ENCODE assay signal across 1 cellular context in genomic region chr19:9945319-9945966, GRCh38.
TF ChIP-seq lines count a peak whose summit lies in the region.

No MANE protein-coding gene starts in this region.

TF ChIP-seq in K562, 482 proteins besides CTCF, POLR2A, EP300 and RAD21 (continued from another document and continues in another):
- TF ChIP-seq MGA (IDR thresholded peaks at IDR 0.05) (peak; percentile 89), CSDE1 (IDR thresholded peaks at IDR 0.05) (no peak), MYC (IDR thresholded peaks at IDR 0.05; ENCODE audit: low read depth, low read length) (peak; percentile 78), MYC (CRISPR knock-in tag; IDR thresholded peaks at IDR 0.05; ENCODE audit: borderline replicate concordance, low read depth) (no peak), TAF1 (IDR thresholded peaks at IDR 0.05; ENCODE audit: control insufficient read depth, extremely low read depth, insufficient read depth, low read length, severe bottlenecking) (peak; percentile 20), ZNF316 (IDR thresholded peaks at IDR 0.05) (peak; percentile 65; the same call in 1 of the 2 replicates), ZNF699 (CRISPR knock-in tag; IDR thresholded peaks at IDR 0.05; ENCODE audit: insufficient replicate concordance) (no peak), FOXA3 (CRISPR knock-in tag; conservative IDR thresholded peaks at IDR 0.05 in 1 of 2, IDR thresholded peaks at IDR 0.05 in 1 of 2) (0 out of 4 replicates have a peak, but pooled peaks of 1 of the 2 experiments have one; percentile 29), JUND (IDR thresholded peaks at IDR 0.05; ENCODE audit: borderline replicate concordance, low read depth, low read length) (peak; percentile 72; the same call in 1 of the 2 replicates), JUND (tag; IDR thresholded peaks at IDR 0.05; ENCODE audit: borderline replicate concordance, low read depth, low read length) (peak; percentile 63; the same call in 2 of the 3 replicates), USF1 (CRISPR knock-in tag; IDR thresholded peaks at IDR 0.05) (0 out of 2 replicates have a peak, but pooled peaks have one; percentile 16), BRCA1 (IDR thresholded peaks at IDR 0.05) (no peak), BRCA1 (CRISPR knock-in tag; IDR thresholded peaks at IDR 0.05) (no peak), ARID1B (IDR thresholded peaks at IDR 0.05) (peak; percentile 51), DACH1 (IDR thresholded peaks at IDR 0.05; ENCODE audit: partially characterized antibody) (no peak), RCOR1 (IDR thresholded peaks at IDR 0.05; ENCODE audit: borderline replicate concordance in 1 of 2, low read depth in 2 of 2, low read length in 2 of 2) (peak in 1 of 2 experiments; percentile 51; a peak in 1 of 4 replicates), ZFPM2 (CRISPR knock-in tag; IDR thresholded peaks at IDR 0.05) (no peak), KLF16 (IDR thresholded peaks at IDR 0.05) (no peak), EGR1 (conservative IDR thresholded peaks at IDR 0.05) (peak; percentile 53), PKNOX1 (IDR thresholded peaks at IDR 0.05) (peak; percentile 34; the same call in 1 of the 2 replicates), LEF1 (IDR thresholded peaks at IDR 0.05) (peak; percentile 29; the same call in 1 of the 2 replicates), MAFG (tag; conservative IDR thresholded peaks at IDR 0.05) (peak; percentile 38; the same call in 1 of the 2 replicates), FOSL1 (tag; conservative IDR thresholded peaks at IDR 0.05) (peak; percentile 65), SPI1 (IDR thresholded peaks at IDR 0.05; ENCODE audit: borderline replicate concordance, low read depth, low read length) (no peak), EP400 (IDR thresholded peaks at IDR 0.05) (peak; percentile 60; the same call in 1 of the 2 replicates), IRF1 (CRISPR knock-in tag; IDR thresholded peaks at IDR 0.05; ENCODE audit: borderline replicate concordance) (no peak), PRDM10 (IDR thresholded peaks at IDR 0.05; ENCODE audit: partially characterized antibody) (peak; percentile 67), TAF9B (IDR thresholded peaks at IDR 0.05; ENCODE audit: partially characterized antibody) (no peak), ZNF318 (IDR thresholded peaks at IDR 0.05; ENCODE audit: borderline replicate concordance in 1 of 2, low read depth in 1 of 2) (no peak)
